10 cellular contexts compared by ENCODE assay signal in the genomic region with DNA sequence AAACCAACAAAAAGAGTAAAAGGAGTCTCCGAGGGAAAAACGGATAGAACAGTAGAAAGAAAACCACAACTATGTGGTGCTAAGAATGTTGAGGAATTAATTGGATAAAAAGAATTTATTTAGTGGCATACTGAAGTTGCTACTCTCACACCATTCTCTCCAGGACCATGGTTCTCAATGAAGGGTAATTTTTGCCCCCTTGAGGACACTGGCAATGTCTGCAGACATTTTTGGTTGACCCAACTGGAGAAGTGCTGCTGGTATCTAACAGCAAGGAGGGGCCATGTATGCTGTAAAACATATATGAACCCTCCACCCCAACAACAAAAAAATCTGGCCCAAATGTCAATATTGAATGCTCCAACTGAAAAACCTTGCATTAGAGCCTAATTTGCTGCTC.
DNase-seq lines count a peak whose midpoint lies in the region; ATAC-seq and TF ChIP-seq lines count a peak whose summit lies in the region.
"Had no signal": no experiment of that assay in that cellular context is flagged by ENCODE, and none has a peak within 500 bp of the region (broad histone marks: within the 10 kb centered on the region; RNA-seq: fewer than 3 reads in every experiment).

No MANE protein-coding gene starts in this region.

- no peaks in the 10 kb centered on the region for H3K9me2 ChIP-seq in DOHH2 (replicated peaks; ENCODE audit: control insufficient read depth, low read length)

- DNase-seq in HT1080 (ENCODE audit: low read depth) (peak; percentile 18), amniotic epithelial cell (ENCODE audit: low read depth) (peak; percentile 23), medulla oblongata (ENCODE audit: extremely low spot score) (peak; percentile 42), NCI-H526 treated with DMSO at 0.1 percent for 48 hours (lab: John Stamatoyannopoulos, UW) (no peak), middle frontal gyrus (ENCODE audit: extremely low spot score, low spot score) (no peak), tibial nerve (ENCODE audit: low spot score in 2 of 2) (no peak)
- DNase-seq: activated naive CD8-positive, alpha-beta T cell treated with anti-CD3 and anti-CD28 coated beads, Interleukin-2, amount 50 U/mL, for 24 hours; T-helper 1 cell had no signal

- H3K27me3 ChIP-seq in DOHH2 (ENCODE audit: control insufficient read depth, low read length): no peaks in the 10 kb centered on the region
- no peaks in the 10 kb centered on the region for H3K27me3 ChIP-seq in tibial nerve

- peaks cover 7% of the 10 kb centered on the region; the same call in 1 of the 2 replicates for H3F3A ChIP-seq in DOHH2 (ENCODE audit: control insufficient read depth, insufficient read depth)

- TF ChIP-seq EP300 in tibial nerve (IDR thresholded peaks at IDR 0.05): no peak

- H3K4me1 ChIP-seq in DOHH2 (ENCODE audit: control insufficient read depth, low read length) (no peaks in the 10 kb centered on the region), tibial nerve (no peaks in the 10 kb centered on the region)

- TF ChIP-seq CTCF in DOHH2 (IDR thresholded peaks at IDR 0.05; ENCODE audit: low read depth, low read length, poor library complexity, severe bottlenecking) (peak; percentile 31), tibial nerve (IDR thresholded peaks at IDR 0.05) (peak in 2 of 5 experiments; percentile 9 to 21)

- no peaks in the 10 kb centered on the region for H4K20me1 ChIP-seq in DOHH2 (ENCODE audit: control insufficient read depth, insufficient read depth, low read depth, low read length)

- H3K27ac ChIP-seq in DOHH2 (ENCODE audit: low read depth, low read length): no peak overlapping the region
- no peak overlapping the region for H3K27ac ChIP-seq in tibial nerve

- TF ChIP-seq POLR2A in tibial nerve (IDR thresholded peaks at IDR 0.05): no peak

- 42 to 45% methylated on average over 2 of the region's 2 CpGs for WGBS in tibial nerve, 2 donors

- peaks cover 10% of the 10 kb centered on the region for H3K79me2 ChIP-seq in DOHH2 (ENCODE audit: control insufficient read depth, low read length)

- H3K4me3 ChIP-seq in DOHH2 (ENCODE audit: low read length) (no peak overlapping the region), tibial nerve (no peak overlapping the region)

- no peak for ATAC-seq in GM19328 (IDR thresholded peaks at IDR 0.05; ENCODE audit: unreplicated experiment)
- ATAC-seq: activated naive CD8-positive, alpha-beta T cell treated with anti-CD3 and anti-CD28 coated beads, Interleukin-2, amount 50 U/mL, for 24 hours had no signal

- H3K36me3 ChIP-seq in DOHH2 (ENCODE audit: control insufficient read depth, low read length) (peaks cover 73% of the 10 kb centered on the region), tibial nerve (peaks cover 0 to 41% (median 5%) of the 10 kb centered on the region in 3 donors)

- no peaks in the 10 kb centered on the region for H3K9me3 ChIP-seq in DOHH2 (ENCODE audit: control insufficient read depth, insufficient read depth, low read length)
- H3K9me3 ChIP-seq in tibial nerve: no peaks in the 10 kb centered on the region

- no peak overlapping the region for H3K4me2 ChIP-seq in DOHH2 (ENCODE audit: low read length)

Comparison
In these comparisons a context has a peak if more than half of its experiments do, and no peak if none do; other contexts are left out.
1. DNase-seq: peak in HT1080 (single experiment), amniotic epithelial cell (single experiment) and medulla oblongata (single experiment); none in NCI-H526 treated with DMSO at 0.1 percent for 48 hours (single experiment), middle frontal gyrus (single experiment) and tibial nerve (0 of 2).